ENCODE assay signal across 8 cellular contexts in the genomic region with DNA sequence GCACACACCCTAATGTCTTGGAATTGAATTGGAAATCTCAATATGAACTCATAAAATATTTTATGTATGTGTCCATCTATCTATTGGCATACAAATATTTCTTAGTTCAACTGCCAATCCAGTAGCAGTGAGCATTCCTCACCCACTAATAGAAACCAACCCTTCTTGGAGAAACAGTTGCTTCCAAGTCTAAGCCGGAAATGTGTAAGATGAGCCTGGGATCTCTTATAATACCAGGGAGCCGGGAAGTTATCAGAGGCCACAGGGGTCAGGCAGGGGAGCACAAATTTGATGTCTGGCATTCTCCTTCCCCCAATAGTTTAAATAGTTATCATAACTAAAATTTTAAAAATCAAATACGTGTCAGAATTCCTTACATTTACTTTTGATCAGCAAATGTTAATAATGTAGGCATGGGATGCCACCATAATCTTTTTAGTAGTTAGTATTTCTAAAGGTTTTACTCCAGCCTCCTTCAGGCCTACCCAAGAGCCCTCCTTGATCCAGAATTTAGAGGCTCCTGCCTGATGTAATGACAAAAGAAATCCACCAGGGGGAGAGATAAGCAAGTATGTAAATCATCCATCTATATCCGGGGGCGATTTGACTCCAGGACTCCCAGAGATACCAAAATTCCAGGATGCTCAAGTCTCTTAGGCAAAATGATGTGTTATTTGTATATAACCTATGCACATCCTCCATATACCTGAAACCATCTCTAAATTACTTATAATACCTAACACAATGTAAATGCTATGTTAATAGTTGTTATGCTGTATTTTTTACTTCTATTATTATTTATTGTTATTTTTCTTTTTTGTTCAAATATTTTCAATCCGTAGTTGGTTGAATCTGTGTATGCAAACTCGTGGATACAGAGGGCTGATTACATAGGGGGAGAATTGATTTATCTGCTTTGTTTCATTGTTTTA.
DNase-seq lines count a peak whose midpoint lies in the region; ATAC-seq and TF ChIP-seq lines count a peak whose summit lies in the region.

No MANE protein-coding gene starts in this region.

- intact Hi-C loops in Panc1 (cut with micrococcal nuclease; ENCODE audit: unreplicated experiment), result loop anchor here (5.0 kb wide), 1 partner anchor 153 kb away; no protein-coding TSS in a partner anchor
- intact Hi-C loops in posterior vena cava (cut with DNase I), result no loop called here

- ATAC-seq in Panc1 (peak; percentile 97), HG03097 (IDR thresholded peaks at IDR 0.05; ENCODE audit: low FRiP score, unreplicated experiment) (no peak)

- no peaks in the 10 kb centered on the region for H3K4me1 Mint-ChIP-seq in mesothelial cell of epicardium

- H3K27me3 Mint-ChIP-seq in mesothelial cell of epicardium (ENCODE audit: low read depth), result peaks cover 28% of the 10 kb centered on the region

- H3K27ac Mint-ChIP-seq in mesothelial cell of epicardium, result no peak overlapping the region

- peak; percentile 68 for DNase-seq in AG20443 (ENCODE audit: low spot score)
- DNase-seq in M059J (ENCODE audit: low read depth), result peak; percentile 82
- DNase-seq in Panc1 (ENCODE audit: low read depth, low spot score), result peak; percentile 54
- peak; percentile 28 to 67 for DNase-seq in dermis microvascular lymphatic vessel endothelial cell (ENCODE audit: low read depth in 2 of 2)
- no peak for DNase-seq in mesothelial cell of epicardium (ENCODE audit: low spot score in 2 of 2, unreplicated experiment in 2 of 2)
- no peak for DNase-seq in posterior vena cava (ENCODE audit: low spot score)

- no peaks in the 10 kb centered on the region for H3K4me1 ChIP-seq in Panc1 (ENCODE audit: control insufficient read depth, insufficient read depth, low read length)

- no peaks in the 10 kb centered on the region for H3K9me3 Mint-ChIP-seq in mesothelial cell of epicardium

- no peaks in the 10 kb centered on the region for H3K36me3 Mint-ChIP-seq in mesothelial cell of epicardium

- H3K27ac ChIP-seq in Panc1 (ENCODE audit: low read length), result no peak overlapping the region

- no peaks in the 10 kb centered on the region for H3K27me3 ChIP-seq in Panc1 (ENCODE audit: control insufficient read depth, insufficient read depth, low read length)

- no peak overlapping the region for H3K4me3 Mint-ChIP-seq in mesothelial cell of epicardium

- no peaks in the 10 kb centered on the region for H3K36me3 ChIP-seq in Panc1 (ENCODE audit: control insufficient read depth, insufficient read depth, low read length)

- POLR2A ChIA-PET in Panc1 (lab: Charles Lee), result interaction anchor here (0.7 kb wide), 1 partner anchor 763 kb away, joined by 3 read pairs; no protein-coding TSS in a partner anchor

- CTCF ChIA-PET in Panc1 (lab: Charles Lee), result interaction anchor here (0.7 kb wide), 1 partner anchor 157 kb away, joined by 3 read pairs; no protein-coding TSS in a partner anchor

- peak; percentile 51; the same call in 1 of the 2 replicates for TF ChIP-seq CTCF in GM12875 (IDR thresholded peaks at IDR 0.05; ENCODE audit: borderline replicate concordance, insufficient read depth, low read depth, low read length)
- TF ChIP-seq CTCF in Panc1 (IDR thresholded peaks at IDR 0.05), result peak; percentile 84
- peak; percentile 83 for TF ChIP-seq CTCF in mesothelial cell of epicardium (IDR thresholded peaks at IDR 0.05; ENCODE audit: unreplicated experiment)

- BruUV-seq in Panc1 (replicated peaks; lab: Mats Ljungman, UMichigan), result no TSS peak

- in situ Hi-C loops in Panc1 (cut with HindIII; ENCODE audit: low pct_unique_long_range_greater_than_20kb, low sequenced_read_pairs), result no loop called here

- H3K9me3 ChIP-seq in Panc1 (ENCODE audit: control insufficient read depth, insufficient read depth, low read depth, low read length), result no peaks in the 10 kb centered on the region

- H3K4me3 ChIP-seq in GM12875 (ENCODE audit: low read depth, low read length), result no peak overlapping the region
- H3K4me3 ChIP-seq in Panc1 (ENCODE audit: low read depth in 2 of 2, low read length in 2 of 2), result no peak overlapping the region

Comparison
In these comparisons a context has a peak if more than half of its experiments do, and no peak if none do; other contexts are left out.
1. DNase-seq: peak in AG20443 (single experiment), M059J (single experiment), Panc1 (single experiment) and dermis microvascular lymphatic vessel endothelial cell (2 of 2); none in mesothelial cell of epicardium (0 of 2) and posterior vena cava (single experiment).
2. Peak in every context shown above with its lines, with median percentiles within 50 percentile points of each other: CTCF ChIP-seq.